Comparison of ENCODE assay signal across 17 cellular contexts in genomic region chr2:82498777-82499443, GRCh38.
DNase-seq lines count a peak whose midpoint lies in the region; ATAC-seq and TF ChIP-seq lines count a peak whose summit lies in the region.
"Had no signal": no experiment of that assay in that cellular context is flagged by ENCODE, and none has a peak within 500 bp of the region (broad histone marks: within the 10 kb centered on the region; RNA-seq: fewer than 3 reads in every experiment).

No MANE protein-coding gene starts in this region.

- H4K91ac ChIP-seq in neuronal stem cell (ENCODE audit: low read depth, low read length, poor library complexity) = no peak overlapping the region

- no peak overlapping the region for H2BK12ac ChIP-seq in neuronal stem cell (ENCODE audit: low read length)

- peak overlapping the region; percentile 15 for H3K18ac ChIP-seq in neuronal stem cell (ENCODE audit: low read length)

- no peaks in the 10 kb centered on the region for H3K79me1 ChIP-seq in neuronal stem cell (ENCODE audit: low read depth, low read length)

- no CpG with 5 or more reads among the region's 6 CpGs for WGBS in neuronal stem cell (ENCODE audit: extremely low coverage in 2 of 2, insufficient read length in 2 of 2, insufficient replicate concordance in 1 of 2), 2 donors

- no peak overlapping the region for H2AFZ ChIP-seq in neuronal stem cell (ENCODE audit: low read length)
- H2AFZ ChIP-seq: GM23338 had no signal

- H3K4me2 ChIP-seq in neuronal stem cell (ENCODE audit: insufficient read depth, low read length, poor library complexity, severe bottlenecking) = no peak overlapping the region
- H3K4me2 ChIP-seq: GM23338 had no signal

- no peak overlapping the region for H2BK120ac ChIP-seq in neuronal stem cell (ENCODE audit: low read depth, low read length)

- H3K4me1 ChIP-seq in colonic mucosa (peaks cover 2% of the 10 kb centered on the region), neuronal stem cell (ENCODE audit: control insufficient read depth in 2 of 2, insufficient read depth in 1 of 2, low read depth in 1 of 2, low read length in 2 of 2) (no peaks in the 10 kb centered on the region)

- H3K27me3 ChIP-seq in colonic mucosa (no peaks in the 10 kb centered on the region), neuronal stem cell (ENCODE audit: control insufficient read depth in 3 of 3, insufficient read depth in 3 of 3, low read depth in 1 of 3, low read length in 3 of 3) (no peaks in the 10 kb centered on the region)

- H3K4me3 ChIP-seq in colonic mucosa (no peak overlapping the region), neuronal stem cell (ENCODE audit: low read length in 2 of 2) (no peak overlapping the region)
- H3K4me3 ChIP-seq: GM12878, GM23338 had no signal

- H3K23ac ChIP-seq in neuronal stem cell (ENCODE audit: low read depth, low read length, poor library complexity) = no peak overlapping the region

- H4K8ac ChIP-seq in neuronal stem cell (ENCODE audit: low read depth, low read length) = no peak overlapping the region

- no peak overlapping the region for H2BK15ac ChIP-seq in neuronal stem cell (ENCODE audit: low read length)

- peak; percentile 54 for DNase-seq in colonic mucosa
- DNase-seq in left colon = peak; percentile 19 to 47
- DNase-seq in neuronal stem cell (ENCODE audit: low spot score) = no peak
- no peak for DNase-seq in activated CD4-positive, alpha-beta T cell treated with anti-CD3 and anti-CD28 coated beads, Interleukin-2, amount 50 U/mL, for 48 hours
- DNase-seq in DMS 273 treated with DMSO at 0.1 percent for 48 hours (lab: John Stamatoyannopoulos, UW) = no peak
- no peak for DNase-seq in anterior cingulate cortex (lab: John Stamatoyannopoulos, UW)
- DNase-seq: C1 segment of cervical spinal cord; Calu3; CD4-positive, alpha-beta memory T cell; COR-L47; DMS153; EL; GDM1; H9 had no signal

- H3K9ac ChIP-seq in colonic mucosa (ENCODE audit: low read depth in 2 of 2, low read length in 2 of 2) (peak overlapping the region in 1 of 2 donors; percentile 8), neuronal stem cell (ENCODE audit: low read depth, low read length, poor library complexity) (no peak overlapping the region)

- no peak overlapping the region for H3K14ac ChIP-seq in neuronal stem cell (ENCODE audit: low read length)

- no peaks in the 10 kb centered on the region for H3K36me3 ChIP-seq in colonic mucosa
- no peaks in the 10 kb centered on the region for H3K36me3 ChIP-seq in neuronal stem cell (replicated peaks in 1 of 2; ENCODE audit: control insufficient read depth in 2 of 2, insufficient read depth in 2 of 2, low read length in 2 of 2)

- TF ChIP-seq CTCF in colonic mucosa (IDR thresholded peaks at IDR 0.05) = no peak

- H3K4ac ChIP-seq in neuronal stem cell (ENCODE audit: low read length) = no peak overlapping the region

- ATAC-seq in left colon = peak; percentile 98
- ATAC-seq: GM12878, GM23338, HCT116 had no signal

- intact Hi-C loops in colonic mucosa (cut with DNase I) = no loop called here
- intact Hi-C loops in left colon (cut with DNase I, micrococcal nuclease) = no loop called here

- H2AK5ac ChIP-seq in neuronal stem cell (ENCODE audit: low read depth, low read length) = no peak overlapping the region

- no peak overlapping the region for H2BK5ac ChIP-seq in neuronal stem cell (ENCODE audit: low read length)

- H3K9me3 ChIP-seq in colonic mucosa (no peaks in the 10 kb centered on the region), neuronal stem cell (replicated peaks in 1 of 2; ENCODE audit: control insufficient read depth in 2 of 2, insufficient read depth in 1 of 2, low read depth in 1 of 2, low read length in 2 of 2) (peaks cover 0 to 2% of the 10 kb centered on the region in 2 donors)

- H3K27ac ChIP-seq in colonic mucosa = peak overlapping the region; percentile 55
- no peak overlapping the region for H3K27ac ChIP-seq in neuronal stem cell (replicated peaks; ENCODE audit: low read length)

Comparison
In these comparisons a context has a peak if more than half of its experiments do, and no peak if none do; other contexts are left out.
1. DNase-seq: peak in colonic mucosa (single experiment) and left colon (2 of 2); none in neuronal stem cell (single experiment), activated CD4-positive, alpha-beta T cell treated with anti-CD3 and anti-CD28 coated beads, Interleukin-2, amount 50 U/mL, for 48 hours (0 of 2), DMS 273 treated with DMSO at 0.1 percent for 48 hours (single experiment) and anterior cingulate cortex (0 of 58).